Comparison of ENCODE assay signal across 20 cellular contexts in the genomic region with DNA sequence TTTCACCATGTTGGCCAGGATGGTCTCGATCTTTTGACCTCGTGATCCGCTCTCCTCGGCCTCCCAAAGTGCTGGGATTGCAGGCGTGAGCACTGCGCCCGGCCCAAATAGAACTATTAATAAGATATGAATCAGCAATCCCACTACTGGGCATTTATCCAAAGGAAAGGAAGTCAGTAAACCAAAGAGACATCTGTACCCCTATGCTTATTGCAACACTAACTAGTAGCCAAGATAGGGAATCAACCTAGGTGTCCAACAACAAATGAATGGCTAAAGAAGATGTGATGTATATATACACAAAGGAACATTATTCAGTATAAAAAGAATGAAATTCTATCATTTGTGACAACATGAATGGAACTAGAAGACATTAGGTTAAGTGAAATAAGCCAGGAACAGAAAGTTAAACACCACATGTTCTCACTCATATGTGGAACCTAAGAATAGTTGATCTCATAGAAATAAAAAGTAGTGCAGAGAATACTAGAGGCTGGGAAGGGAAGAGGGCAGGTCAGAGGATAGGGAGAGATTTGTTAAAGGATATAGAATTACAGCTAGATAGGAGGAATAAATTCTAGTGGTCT. TPM values are rescaled to one million over a fixed set of nuclear protein-coding genes. Genes with fewer than 3 reads are reported as not detected.
DNase-seq lines count a peak whose midpoint lies in the region; ATAC-seq and TF ChIP-seq lines count a peak whose summit lies in the region.
"Had no signal": no experiment of that assay in that cellular context is flagged by ENCODE, and none has a peak within 500 bp of the region (broad histone marks: within the 10 kb centered on the region; RNA-seq: fewer than 3 reads in every experiment).

No MANE protein-coding gene starts in this region.

- DNase-seq in H4 (ENCODE audit: low spot score): peak; percentile 14
- no peak for DNase-seq in Panc1 (ENCODE audit: low read depth, low spot score)
- peak; percentile 20 for DNase-seq in dermis blood vessel endothelial cell
- DNase-seq in renal cortical epithelial cell (ENCODE audit: low read depth): peak; percentile 15
- DNase-seq in nucleus accumbens (lab: John Stamatoyannopoulos, UW): no peak
- no peak for DNase-seq in stimulated activated CD4-positive, alpha-beta T cell treated with anti-CD3 and anti-CD28 coated beads, Interleukin-1b, Interleukin-23, amount 100 ng/mL, for 48 hours
- no peak for DNase-seq in activated naive CD4-positive, alpha-beta T cell treated with anti-CD3 and anti-CD28 coated beads, Interleukin-2, amount 50 U/mL, for 16 hours
- DNase-seq: activated CD4-positive, CD25-positive, alpha-beta regulatory T cell; activated gamma-delta T cell treated with Interleukin-2 at 50 U/mL for 16 hours; caudate nucleus; glutamatergic neuron; islet precursor cell; midbrain; NCI-H146; NCI-H524 treated with DMSO at 0.1 percent for 48 hours; stimulated activated naive CD8-positive, alpha-beta T cell treated with anti-CD3 and anti-CD28 coated beads, Interleukin-15, Interleukin-2, amounts not matched to agents 100 U/mL and 50 U/mL, for 24 hours; SW 1271; uterus had no signal

- no peaks in the 10 kb centered on the region for H3K9me3 ChIP-seq in Panc1 (ENCODE audit: control insufficient read depth, insufficient read depth, low read depth, low read length)
- H3K9me3 ChIP-seq: uterus had no signal

- no peak overlapping the region for H3K27ac ChIP-seq in Panc1 (ENCODE audit: low read length)
- H3K27ac ChIP-seq: KMS-11, uterus had no signal

- H3K4me1 ChIP-seq in Panc1 (ENCODE audit: control insufficient read depth, insufficient read depth, low read length): no peaks in the 10 kb centered on the region
- H3K4me1 ChIP-seq: uterus had no signal

- H3K4me3 ChIP-seq in Panc1 (ENCODE audit: low read depth in 2 of 2, low read length in 2 of 2): no peak overlapping the region
- H3K4me3 ChIP-seq: smooth muscle cell, uterus had no signal

- intact Hi-C loops in Panc1 (cut with micrococcal nuclease; ENCODE audit: unreplicated experiment): no loop called here

- no TSS peak for BruUV-seq in Panc1 (replicated peaks; lab: Mats Ljungman, UMichigan)

- no peaks in the 10 kb centered on the region for H3K36me3 ChIP-seq in Panc1 (ENCODE audit: control insufficient read depth, insufficient read depth, low read length)
- H3K36me3 ChIP-seq: uterus had no signal

- no peak for TF ChIP-seq CTCF in Panc1 (IDR thresholded peaks at IDR 0.05)

- ATAC-seq in Panc1: 0 out of 2 replicates have a peak, but pooled peaks have one; percentile 17
- ATAC-seq: stimulated activated naive CD8-positive, alpha-beta T cell treated with anti-CD3 and anti-CD28 coated beads, Interleukin-15, Interleukin-2, amounts not matched to agents 100 U/mL and 50 U/mL, for 24 hours had no signal

- in situ Hi-C loops in Panc1 (cut with HindIII; ENCODE audit: low pct_unique_long_range_greater_than_20kb, low sequenced_read_pairs): no loop called here

- CTCF ChIA-PET in Panc1 (lab: Charles Lee): no interaction called here

- POLR2A ChIA-PET in Panc1 (lab: Charles Lee): no interaction called here

- no peaks in the 10 kb centered on the region for H3K27me3 ChIP-seq in Panc1 (ENCODE audit: control insufficient read depth, insufficient read depth, low read length)
- H3K27me3 ChIP-seq: uterus had no signal

RNA-seq across cellular contexts. Expression of gene XPR1, which starts 48.8 kb away (rescaled TPM):
- total RNA-seq in H4 (2014; rRNA removed; shearing (Covaris generic)): 16.9 and 23.5 TPM in 2 replicates
- total RNA-seq in Panc1 (2021; ENCODE audit: unreplicated experiment) (36.1 TPM), dermis blood vessel endothelial cell (26.0 and 34.9 TPM in 2 replicates), renal cortical epithelial cell (35.4 and 53.6 TPM in 2 replicates)
- 18.2 TPM for polyA plus RNA-seq in Panc1 (2012; ENCODE audit: insufficient read length)

Comparison
In these comparisons a context has a peak if more than half of its experiments do, and no peak if none do; other contexts are left out.
1. DNase-seq: peak in H4 (single experiment), dermis blood vessel endothelial cell (single experiment) and renal cortical epithelial cell (single experiment); none in Panc1 (single experiment), nucleus accumbens (0 of 56), stimulated activated CD4-positive, alpha-beta T cell treated with anti-CD3 and anti-CD28 coated beads, Interleukin-1b, Interleukin-23, amount 100 ng/mL, for 48 hours (single experiment) and activated naive CD4-positive, alpha-beta T cell treated with anti-CD3 and anti-CD28 coated beads, Interleukin-2, amount 50 U/mL, for 16 hours (single experiment).